23 cellular contexts compared by ENCODE assay signal in genomic region chr3:173652093-173652492, GRCh38.
"Had no signal": no experiment of that assay in that cellular context is flagged by ENCODE, and none has a peak within 500 bp of the region (broad histone marks: within the 10 kb centered on the region; RNA-seq: fewer than 3 reads in every experiment).

No MANE protein-coding gene starts in this region.

- H3K27me3 Mint-ChIP-seq: naive B cell; progenitor cell of endocrine pancreas; stimulated activated memory B cell treated with anti-CD40 and anti-IgM and Interleukin-4, amounts not matched to agents 10 μg/mL and 1 μg/mL and 100 μg/mL, for 72 hours; stimulated activated naive CD8-positive, alpha-beta T cell treated with anti-CD3 and anti-CD28 coated beads, Interleukin-15, Interleukin-2, amounts not matched to agents 100 ng/mL and 50 ng/mL, for 24 hours had no signal

- H3K4me3 Mint-ChIP-seq: naive B cell; nephron; stimulated activated memory B cell treated with anti-CD40 and anti-IgM and Interleukin-4, amounts not matched to agents 10 μg/mL and 1 μg/mL and 100 μg/mL, for 72 hours; stimulated activated naive CD8-positive, alpha-beta T cell treated with anti-CD3 and anti-CD28 coated beads, Interleukin-15, Interleukin-2, amounts not matched to agents 100 ng/mL and 50 ng/mL, for 24 hours had no signal

- DNase-seq: colonic mucosa; effector CD4-positive, alpha-beta T cell; foreskin melanocyte; head of caudate nucleus; left colon; left ventricle myocardium superior; mesendoderm; naive B cell; occipital lobe; pancreas; right cardiac atrium; stimulated activated CD4-positive, alpha-beta T cell treated with anti-CD3 and anti-CD28 coated beads, Interleukin-4, amount 100 ng/mL, for 24 hours; testis; upper lobe of right lung had no signal

- H3K4me2 ChIP-seq: hepatocyte, smooth muscle cell had no signal

- H3K36me3 ChIP-seq: colonic mucosa, pancreas, tibial nerve, upper lobe of right lung, vagina had no signal

- H3K79me2 ChIP-seq: hepatocyte had no signal

- H3K9me3 ChIP-seq: colonic mucosa, pancreas, testis, upper lobe of right lung, vagina had no signal

- H3K36me3 Mint-ChIP-seq: naive B cell; stimulated activated memory B cell treated with anti-CD40 and anti-IgM and Interleukin-4, amounts not matched to agents 10 μg/mL and 1 μg/mL and 100 μg/mL, for 72 hours had no signal

- ATAC-seq: left colon; left ventricle myocardium superior; pancreas; right cardiac atrium; stimulated activated memory B cell treated with anti-CD40 and anti-IgM and Interleukin-4, amounts not matched to agents 10 μg/mL and 1 μg/mL and 100 μg/mL, for 72 hours; upper lobe of right lung had no signal

- H3K4me1 ChIP-seq: colonic mucosa, pancreas, testis, tibial nerve, upper lobe of right lung, vagina had no signal

- H3K27me3 ChIP-seq: colonic mucosa, hepatocyte, pancreas, testis, tibial nerve, upper lobe of right lung, vagina had no signal

- H3K27ac Mint-ChIP-seq: nephron; progenitor cell of endocrine pancreas; stimulated activated memory B cell treated with anti-CD40 and anti-IgM and Interleukin-4, amounts not matched to agents 10 μg/mL and 1 μg/mL and 100 μg/mL, for 72 hours; stimulated activated naive CD8-positive, alpha-beta T cell treated with anti-CD3 and anti-CD28 coated beads, Interleukin-15, Interleukin-2, amounts not matched to agents 100 ng/mL and 50 ng/mL, for 24 hours had no signal

- H3K4me3 ChIP-seq: colonic mucosa, hepatocyte, lung, pancreas, smooth muscle cell, testis, tibial nerve, upper lobe of right lung, vagina had no signal

- H2AFZ ChIP-seq: hepatocyte had no signal

- H3K4me1 Mint-ChIP-seq: naive B cell; nephron; stimulated activated memory B cell treated with anti-CD40 and anti-IgM and Interleukin-4, amounts not matched to agents 10 μg/mL and 1 μg/mL and 100 μg/mL, for 72 hours had no signal

- H3K27ac ChIP-seq: colonic mucosa, hepatocyte, pancreas, testis, tibial nerve, upper lobe of right lung, vagina had no signal

- H3K9me3 Mint-ChIP-seq: nephron had no signal
